ENCODE assay signal across 24 cellular contexts in the genomic region with DNA sequence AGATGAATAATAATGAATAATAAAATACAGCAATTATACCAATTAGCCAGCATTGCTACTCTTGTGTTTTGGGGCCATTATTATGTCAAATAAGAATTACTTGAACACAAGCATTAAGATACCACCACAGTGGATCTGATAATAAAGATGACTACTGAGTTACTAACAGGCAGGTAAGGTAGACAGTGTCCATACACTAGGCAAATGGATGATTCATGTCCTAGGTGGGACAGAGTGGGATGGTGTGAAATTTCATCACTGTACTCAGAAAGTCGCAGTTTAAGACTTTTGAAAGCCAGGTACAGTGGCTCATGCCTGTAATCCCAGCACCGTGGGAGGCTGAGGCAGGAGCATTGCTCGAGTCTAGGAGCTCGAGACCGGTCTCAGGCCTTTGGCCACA. TPM values are rescaled to one million over a fixed set of nuclear protein-coding genes. Genes with fewer than 3 reads are reported as not detected.
DNase-seq lines count a peak whose midpoint lies in the region; ATAC-seq, FAIRE-seq and TF ChIP-seq lines count a peak whose summit lies in the region.
"Had no signal": no experiment of that assay in that cellular context is flagged by ENCODE, and none has a peak within 500 bp of the region (broad histone marks: within the 10 kb centered on the region; RNA-seq: fewer than 3 reads in every experiment).

No MANE protein-coding gene starts in this region.

- H3K4me1 Mint-ChIP-seq in activated CD8-positive, alpha-beta memory T cell treated with anti-CD3 and anti-CD28 coated beads, Interleukin-2, amount 10 ng/mL, durations not matched to agents 7 days and 5 days = no peaks in the 10 kb centered on the region
- H3K4me1 Mint-ChIP-seq in activated T-helper 17 cell treated with anti-CD3 and anti-CD28 coated beads, Interleukin-2, amount 50 U/mL, for 72 hours = no peaks in the 10 kb centered on the region
- H3K4me1 Mint-ChIP-seq: B cell; CD8-positive, alpha-beta memory T cell had no signal

- H3K27me3 Mint-ChIP-seq in activated CD8-positive, alpha-beta memory T cell treated with anti-CD3 and anti-CD28 coated beads, Interleukin-2, amount 10 ng/mL, durations not matched to agents 7 days and 5 days = peaks cover 51% of the 10 kb centered on the region
- peaks cover 34% of the 10 kb centered on the region for H3K27me3 Mint-ChIP-seq in activated T-helper 17 cell treated with anti-CD3 and anti-CD28 coated beads, Interleukin-2, amount 50 U/mL, for 72 hours

- peak; percentile 74 for FAIRE-seq in urothelium cell line (lab: Jason Lieb, UNC)
- FAIRE-seq: GM12891, H54 had no signal

- H3K27ac Mint-ChIP-seq in activated CD8-positive, alpha-beta memory T cell treated with anti-CD3 and anti-CD28 coated beads, Interleukin-2, amount 10 ng/mL, durations not matched to agents 7 days and 5 days = no peak overlapping the region
- H3K27ac Mint-ChIP-seq in activated T-helper 17 cell treated with anti-CD3 and anti-CD28 coated beads, Interleukin-2, amount 50 U/mL, for 72 hours = no peak overlapping the region
- H3K27ac Mint-ChIP-seq: B cell; CD14-positive monocyte; CD8-positive, alpha-beta memory T cell; IgD-negative memory B cell had no signal

- peaks cover 3% of the 10 kb centered on the region for H3K9me3 Mint-ChIP-seq in activated CD8-positive, alpha-beta memory T cell treated with anti-CD3 and anti-CD28 coated beads, Interleukin-2, amount 10 ng/mL, durations not matched to agents 7 days and 5 days (ENCODE audit: low read depth)
- no peaks in the 10 kb centered on the region for H3K9me3 Mint-ChIP-seq in activated T-helper 17 cell treated with anti-CD3 and anti-CD28 coated beads, Interleukin-2, amount 50 U/mL, for 72 hours

- intact Hi-C loops in posterior vena cava (cut with DNase I) = no loop called here

- no peak overlapping the region for H3K4me3 Mint-ChIP-seq in activated CD8-positive, alpha-beta memory T cell treated with anti-CD3 and anti-CD28 coated beads, Interleukin-2, amount 10 ng/mL, durations not matched to agents 7 days and 5 days
- no peak overlapping the region for H3K4me3 Mint-ChIP-seq in activated T-helper 17 cell treated with anti-CD3 and anti-CD28 coated beads, Interleukin-2, amount 50 U/mL, for 72 hours
- H3K4me3 Mint-ChIP-seq: B cell; CD14-positive monocyte; CD8-positive, alpha-beta memory T cell had no signal

- ATAC-seq in activated CD8-positive, alpha-beta memory T cell treated with anti-CD3 and anti-CD28 coated beads, Interleukin-2, amount 10 ng/mL, durations not matched to agents 7 days and 5 days = no peak
- peak; percentile 42 for ATAC-seq in activated T-helper 17 cell treated with anti-CD3 and anti-CD28 coated beads, Interleukin-2, amount 50 U/mL, for 72 hours (replicated peaks)
- ATAC-seq in GM18520 (IDR thresholded peaks at IDR 0.05; ENCODE audit: unreplicated experiment) (no peak), SK-N-SH treated with all-trans-retinoic acid at 6 μM for 48 hours (no peak)

- CTCF ChIA-PET in activated CD8-positive, alpha-beta memory T cell treated with anti-CD3 and anti-CD28 coated beads, Interleukin-2, amount 10 ng/mL, durations not matched to agents 7 days and 5 days (lab: Charles Lee) = interaction anchor here (1.2 kb wide), 1 partner anchor 278 kb away, joined by 5 read pairs; no protein-coding TSS in a partner anchor

- no peaks in the 10 kb centered on the region for H3K36me3 Mint-ChIP-seq in activated CD8-positive, alpha-beta memory T cell treated with anti-CD3 and anti-CD28 coated beads, Interleukin-2, amount 10 ng/mL, durations not matched to agents 7 days and 5 days
- no peaks in the 10 kb centered on the region for H3K36me3 Mint-ChIP-seq in activated T-helper 17 cell treated with anti-CD3 and anti-CD28 coated beads, Interleukin-2, amount 50 U/mL, for 72 hours (ENCODE audit: low read depth)
- H3K36me3 Mint-ChIP-seq: CD14-positive monocyte; CD8-positive, alpha-beta memory T cell had no signal

- DNase-seq in activated CD8-positive, alpha-beta memory T cell treated with anti-CD3 and anti-CD28 coated beads, Interleukin-2, amount 50 U/mL, for 48 hours = peak; percentile 33
- DNase-seq in activated CD8-positive, alpha-beta memory T cell treated with anti-CD3 and anti-CD28 coated beads, Interleukin-2, amount 10 ng/mL, durations not matched to agents 7 days and 5 days = no peak
- DNase-seq in posterior vena cava (ENCODE audit: low spot score) (peak; percentile 32), urothelium cell line (ENCODE audit: low spot score) (no peak)
- DNase-seq: CD8-positive, alpha-beta memory T cell; DMS 273 treated with DMSO at 0.1 percent for 48 hours; DMS79; GF-D8; NCI-H1048; NCI-H1417 treated with DMSO at 0.1 percent for 48 hours; NCI-H1694 treated with DMSO at 0.1 percent for 48 hours; NCI-H2081; NCI-H226; NCI-H510A; NCI-H69; Peyer's patch had no signal

TF ChIP-seq in SK-N-SH treated with all-trans-retinoic acid at 6 μM for 48 hours, 23 proteins besides CTCF, POLR2A, EP300 and RAD21:
- TF ChIP-seq ZNF565 (CRISPR knock-in tag; conservative IDR thresholded peaks at IDR 0.05; ENCODE audit: low read depth) (no peak), ZFP3 (CRISPR knock-in tag; IDR thresholded peaks at IDR 0.05) (no peak), ARNTL (CRISPR knock-in tag; IDR thresholded peaks at IDR 0.05; ENCODE audit: borderline replicate concordance, low read depth) (no peak), ZNF70 (CRISPR knock-in tag; IDR thresholded peaks at IDR 0.05) (no peak), CSDC2 (CRISPR knock-in tag; IDR thresholded peaks at IDR 0.05) (no peak), ZNF8 (CRISPR knock-in tag; IDR thresholded peaks at IDR 0.05) (no peak), RARB (CRISPR knock-in tag; IDR thresholded peaks at IDR 0.05) (no peak), PPARA (CRISPR knock-in tag; IDR thresholded peaks at IDR 0.05; ENCODE audit: borderline replicate concordance) (no peak), TCF4 (CRISPR knock-in tag; IDR thresholded peaks at IDR 0.05; ENCODE audit: borderline replicate concordance) (no peak), OSR1 (CRISPR knock-in tag; IDR thresholded peaks at IDR 0.05) (no peak)
- TF ChIP-seq, protein P1, sequence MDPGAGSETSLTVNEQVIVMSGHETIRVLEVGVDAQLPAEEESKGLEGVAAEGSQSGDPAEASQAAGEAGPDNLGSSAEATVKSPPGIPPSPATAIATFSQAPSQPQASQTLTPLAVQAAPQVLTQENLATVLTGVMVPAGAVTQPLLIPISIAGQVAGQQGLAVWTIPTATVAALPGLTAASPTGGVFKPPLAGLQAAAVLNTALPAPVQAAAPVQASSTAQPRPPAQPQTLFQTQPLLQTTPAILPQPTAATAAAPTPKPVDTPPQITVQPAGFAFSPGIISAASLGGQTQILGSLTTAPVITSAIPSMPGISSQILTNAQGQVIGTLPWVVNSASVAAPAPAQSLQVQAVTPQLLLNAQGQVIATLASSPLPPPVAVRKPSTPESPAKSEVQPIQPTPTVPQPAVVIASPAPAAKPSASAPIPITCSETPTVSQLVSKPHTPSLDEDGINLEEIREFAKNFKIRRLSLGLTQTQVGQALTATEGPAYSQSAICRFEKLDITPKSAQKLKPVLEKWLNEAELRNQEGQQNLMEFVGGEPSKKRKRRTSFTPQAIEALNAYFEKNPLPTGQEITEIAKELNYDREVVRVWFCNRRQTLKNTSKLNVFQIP (CRISPR knock-in tag; IDR thresholded peaks at IDR 0.05; ENCODE audit: borderline replicate concordance, low read depth) = no peak

RNA-seq across cellular contexts. Expression of a gene that starts 8.7 kb away (rescaled TPM):
- total RNA-seq in activated CD8-positive, alpha-beta memory T cell treated with anti-CD3 and anti-CD28 coated beads, Interleukin-2, amount 10 ng/mL, durations not matched to agents 7 days and 5 days = under 1 TPM in 1 of 2 experiments, not detected in 1; 0.06 TPM
- under 1 TPM in 1 of 2 donors, not detected in 1; 0.04 TPM for total RNA-seq in activated T-helper 17 cell treated with anti-CD3 and anti-CD28 coated beads, Interleukin-2, amount 50 U/mL, for 72 hours
- 1 to 10 TPM; 7.1 to 8.4 TPM for total RNA-seq in posterior vena cava
- total RNA-seq: B cell had no signal

Comparison
In these comparisons a context has a peak if more than half of its experiments do, and no peak if none do; other contexts are left out.
1. DNase-seq: peak in activated CD8-positive, alpha-beta memory T cell treated with anti-CD3 and anti-CD28 coated beads, Interleukin-2, amount 50 U/mL, for 48 hours (single experiment) and posterior vena cava (single experiment); none in activated CD8-positive, alpha-beta memory T cell treated with anti-CD3 and anti-CD28 coated beads, Interleukin-2, amount 10 ng/mL, durations not matched to agents 7 days and 5 days (single experiment) and urothelium cell line (single experiment).
2. RNA of a gene that starts 8.7 kb away (total RNA-seq): 7.1 to 8.4 TPM in posterior vena cava; 0.06 TPM in activated CD8-positive, alpha-beta memory T cell treated with anti-CD3 and anti-CD28 coated beads, Interleukin-2, amount 10 ng/mL, durations not matched to agents 7 days and 5 days and 0.04 TPM in activated T-helper 17 cell treated with anti-CD3 and anti-CD28 coated beads, Interleukin-2, amount 50 U/mL, for 72 hours; every median in the first group is over 4 times any median in the second.